In the genomic region with DNA sequence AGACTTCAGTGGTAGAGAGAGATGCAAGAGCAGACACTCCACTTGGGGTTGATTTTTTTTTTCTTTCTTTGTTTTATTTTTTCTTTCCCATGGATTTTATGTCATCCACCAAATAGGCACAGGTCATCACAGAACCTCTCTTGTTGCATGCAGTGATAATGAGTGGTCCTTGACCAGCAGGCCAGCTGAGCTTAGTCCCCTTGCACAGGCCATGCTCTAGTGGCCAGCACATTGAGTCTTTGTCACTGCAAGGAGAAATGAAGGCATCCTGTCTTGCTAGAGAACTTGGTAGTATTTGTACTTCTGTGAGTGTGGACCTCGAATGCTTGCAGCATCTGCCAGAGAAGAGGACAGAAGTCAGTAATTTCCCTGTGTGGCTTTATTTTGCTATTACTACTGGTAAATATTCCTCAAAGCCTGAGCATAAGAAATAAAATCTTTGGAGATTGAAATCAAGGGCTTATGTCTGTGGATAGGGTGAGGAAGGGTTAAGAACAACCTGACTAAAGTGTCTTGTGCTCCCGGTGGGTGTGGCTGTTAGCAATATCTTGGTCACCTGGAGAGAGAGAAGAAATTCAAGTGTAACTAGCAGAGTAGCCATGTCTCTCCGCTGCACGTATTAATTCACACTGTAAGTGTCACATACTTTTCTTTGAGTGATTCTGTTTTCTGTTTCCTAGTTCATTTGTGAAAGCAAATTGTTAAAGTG, we compare ENCODE assay signal across 14 cellular contexts. TPM values are rescaled to one million over a fixed set of nuclear protein-coding genes. Genes with fewer than 3 reads are reported as not detected.
DNase-seq lines count a peak whose midpoint lies in the region; ATAC-seq, FAIRE-seq and TF ChIP-seq lines count a peak whose summit lies in the region.
"Had no signal": no experiment of that assay in that cellular context is flagged by ENCODE, and none has a peak within 500 bp of the region (broad histone marks: within the 10 kb centered on the region; RNA-seq: fewer than 3 reads in every experiment).

No MANE protein-coding gene starts in this region.

- H3K36me3 ChIP-seq in PC-9 (ENCODE audit: low read depth), result peaks cover 6% of the 10 kb centered on the region; the same call in 1 of the 2 replicates
- H3K36me3 ChIP-seq in pancreas, result peaks cover 0 to 31% (median 6%) of the 10 kb centered on the region in 3 donors

- H3K36me3 Mint-ChIP-seq in T-helper 1 cell treated with Interleukin-12 subunit alpha and Interleukin-12 subunit beta and Interleukin-4 antibody, amounts not matched to agents 30 μg/mL and 1 μg/mL, for 36 hours (ENCODE audit: low read depth), result peaks cover 29% of the 10 kb centered on the region
- peaks cover 13% of the 10 kb centered on the region for H3K36me3 Mint-ChIP-seq in chondrocyte (ENCODE audit: low read depth)

- H3F3A ChIP-seq in PC-9 (ENCODE audit: insufficient read depth, low read depth), result peaks cover 59% of the 10 kb centered on the region

- no peaks in the 10 kb centered on the region for H3K27me3 ChIP-seq in PC-9 (ENCODE audit: insufficient read depth, low read depth)
- no peaks in the 10 kb centered on the region for H3K27me3 ChIP-seq in pancreas
- H3K27me3 ChIP-seq: esophagus muscularis mucosa had no signal

- no peak for DNase-seq in T-helper 1 cell
- peak; percentile 56 to 74 for DNase-seq in PC-9
- DNase-seq in chondrocyte (ENCODE audit: low spot score), result no peak
- no peak for DNase-seq in SIG-M5 (lab: John Stamatoyannopoulos, UW)
- no peak for DNase-seq in pancreas
- DNase-seq: Kasumi-1, left cardiac atrium, NCI-H2081 had no signal

- H3K9me3 ChIP-seq in PC-9 (ENCODE audit: insufficient read depth, low read depth) (no peaks in the 10 kb centered on the region), pancreas (no peaks in the 10 kb centered on the region)
- H3K9me3 ChIP-seq: esophagus muscularis mucosa had no signal

- no peak overlapping the region for H3K4me3 Mint-ChIP-seq in T-helper 1 cell treated with Interleukin-12 subunit alpha and Interleukin-12 subunit beta and Interleukin-4 antibody, amounts not matched to agents 30 μg/mL and 1 μg/mL, for 36 hours
- H3K4me3 Mint-ChIP-seq in chondrocyte (ENCODE audit: unreplicated experiment), result no peak overlapping the region

- H3K4me1 ChIP-seq in PC-9 (replicated peaks; ENCODE audit: insufficient read depth) (peaks cover 46% of the 10 kb centered on the region), pancreas (no peaks in the 10 kb centered on the region)

- no peak for ATAC-seq in HG02870 (IDR thresholded peaks at IDR 0.05; ENCODE audit: unreplicated experiment)
- ATAC-seq in pancreas, result no peak
- ATAC-seq: left cardiac atrium had no signal

- no peak overlapping the region for H2AFZ ChIP-seq in PC-9

- peak overlapping the region; percentile 61 for H3K27ac Mint-ChIP-seq in T-helper 1 cell treated with Interleukin-12 subunit alpha and Interleukin-12 subunit beta and Interleukin-4 antibody, amounts not matched to agents 30 μg/mL and 1 μg/mL, for 36 hours
- peak overlapping the region; percentile 42 for H3K27ac Mint-ChIP-seq in chondrocyte (ENCODE audit: unreplicated experiment)

- WGBS in pancreas, 2 donors, result 75 to 77% methylated on average over 4 of the region's 4 CpGs

- no peaks in the 10 kb centered on the region for H3K27me3 Mint-ChIP-seq in T-helper 1 cell treated with Interleukin-12 subunit alpha and Interleukin-12 subunit beta and Interleukin-4 antibody, amounts not matched to agents 30 μg/mL and 1 μg/mL, for 36 hours (ENCODE audit: low read depth)
- no peaks in the 10 kb centered on the region for H3K27me3 Mint-ChIP-seq in chondrocyte (ENCODE audit: low read depth)

- H3K4me1 Mint-ChIP-seq in T-helper 1 cell treated with Interleukin-12 subunit alpha and Interleukin-12 subunit beta and Interleukin-4 antibody, amounts not matched to agents 30 μg/mL and 1 μg/mL, for 36 hours (ENCODE audit: low read depth), result peaks cover 40% of the 10 kb centered on the region
- peaks cover 30% of the 10 kb centered on the region for H3K4me1 Mint-ChIP-seq in chondrocyte (ENCODE audit: low read depth)

- H3K9me2 ChIP-seq in PC-9 (ENCODE audit: insufficient read depth), result no peaks in the 10 kb centered on the region

- no peaks in the 10 kb centered on the region for H4K20me1 ChIP-seq in PC-9 (ENCODE audit: insufficient read depth)

- H3K4me2 ChIP-seq in PC-9, result peak overlapping the region; percentile 77

- no TSS peak for BruUV-seq in PC-9 (replicated peaks; lab: Mats Ljungman, UMichigan)

- peak overlapping the region; percentile 80 for H3K27ac ChIP-seq in PC-9
- H3K27ac ChIP-seq in skin epidermis, result peak overlapping the region in 12 of 21 experiments; percentile 1 to 95 (median 80)
- no peak overlapping the region for H3K27ac ChIP-seq in pancreas
- H3K27ac ChIP-seq: 22Rv1 had no signal

- CTCF ChIA-PET in PC-9 (lab: Charles Lee), result interaction anchor here (0.7 kb wide), 3 partner anchors 43 to 400 kb away, joined by 4 to 8 read pairs (median 7); no protein-coding TSS in a partner anchor

- intact Hi-C loops in PC-9 (cut with micrococcal nuclease; ENCODE audit: unreplicated experiment) (loop anchor here (1.0 to 5.0 kb wide), 3 partner anchors 11 to 320 kb away; a partner anchor contains a TSS), pancreas (cut with DNase I) (no loop called here)

- no peaks in the 10 kb centered on the region for H3K79me2 ChIP-seq in PC-9 (ENCODE audit: low read depth)

- FAIRE-seq in pancreas (lab: Jason Lieb, UNC), result no peak
- FAIRE-seq: H54 had no signal

- no peaks in the 10 kb centered on the region for H3K9me3 Mint-ChIP-seq in T-helper 1 cell treated with Interleukin-12 subunit alpha and Interleukin-12 subunit beta and Interleukin-4 antibody, amounts not matched to agents 30 μg/mL and 1 μg/mL, for 36 hours
- H3K9me3 Mint-ChIP-seq in chondrocyte (ENCODE audit: low read depth), result no peaks in the 10 kb centered on the region

- TF ChIP-seq CTCF in PC-9 (conservative IDR thresholded peaks at IDR 0.05) (no peak), chondrocyte (IDR thresholded peaks at IDR 0.05) (no peak), pancreas (IDR thresholded peaks at IDR 0.05) (no peak)

- POLR2A ChIA-PET in PC-9 (lab: Charles Lee; ENCODE audit: unreplicated experiment), result no interaction called here

- H3K4me3 ChIP-seq in PC-9 (peak overlapping the region; percentile 26), skin epidermis (no peak overlapping the region), pancreas (no peak overlapping the region)
- H3K4me3 ChIP-seq: esophagus muscularis mucosa had no signal

RNA-seq across cellular contexts. Expression of a gene that starts 45.3 kb away (rescaled TPM):
- total RNA-seq in PC-9 (2021) (53.0 and 59.2 TPM in 2 replicates), chondrocyte (50.0 to 59.5 TPM (median 56.6 TPM) in 3 replicates), pancreas (1 to 10 TPM; 3.0 to 8.6 (median 5.5) TPM)
- 1 to 10 TPM; 4.7 to 4.8 TPM for polyA plus RNA-seq in pancreas

Comparison
In these comparisons a context has a peak if more than half of its experiments do, and no peak if none do; other contexts are left out.
1. DNase-seq: peak in PC-9 (2 of 2); none in T-helper 1 cell (0 of 5), chondrocyte (single experiment), SIG-M5 (single experiment) and pancreas (0 of 6).
2. H3K27ac ChIP-seq: peak in PC-9 (single experiment) and skin epidermis (12 of 21); none in pancreas (0 of 4).